In the genomic region with DNA sequence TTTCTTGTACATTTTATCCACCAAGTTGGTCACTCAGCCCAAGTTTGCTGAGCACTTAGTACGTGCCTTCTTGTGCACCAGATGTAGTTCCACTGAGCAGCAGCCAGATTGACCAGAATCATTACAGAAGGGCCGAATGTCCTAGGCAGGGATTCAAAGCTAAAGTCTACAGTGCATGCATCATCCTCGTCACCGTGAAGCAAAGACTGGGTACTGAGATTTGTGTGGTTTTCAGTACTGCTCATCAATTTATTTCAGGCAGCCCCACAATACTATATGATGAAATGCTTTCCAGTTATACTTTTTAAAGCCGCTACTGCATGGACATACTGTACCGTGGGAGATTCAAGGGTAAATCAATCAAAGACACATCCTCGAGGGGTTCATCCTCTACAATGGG, we compare ENCODE assay signal across 11 cellular contexts.
"Had no signal": no experiment of that assay in that cellular context is flagged by ENCODE, and none has a peak within 500 bp of the region (broad histone marks: within the 10 kb centered on the region; RNA-seq: fewer than 3 reads in every experiment).

No MANE protein-coding gene starts in this region.

- H3K36me3 ChIP-seq: HAP-1 had no signal

- H2AFZ ChIP-seq: GM23248, GM23338 had no signal

- H3K27ac ChIP-seq: GM23248 had no signal

- H3K4me3 ChIP-seq: GM23248, GM23338, HAP-1 had no signal

- H3K9me3 ChIP-seq: HAP-1 had no signal

- H3K9ac ChIP-seq: GM23248 had no signal

- H3K4me1 ChIP-seq: HAP-1 had no signal

- DNase-seq: GM23248, GOT3, H7, H9, HCEC 1CT, HFFc6 had no signal

- ATAC-seq: GM23338, HCT116 had no signal

- H3K4me2 ChIP-seq: GM23338 had no signal

- FAIRE-seq: H1, H54 had no signal
